In the genomic region with DNA sequence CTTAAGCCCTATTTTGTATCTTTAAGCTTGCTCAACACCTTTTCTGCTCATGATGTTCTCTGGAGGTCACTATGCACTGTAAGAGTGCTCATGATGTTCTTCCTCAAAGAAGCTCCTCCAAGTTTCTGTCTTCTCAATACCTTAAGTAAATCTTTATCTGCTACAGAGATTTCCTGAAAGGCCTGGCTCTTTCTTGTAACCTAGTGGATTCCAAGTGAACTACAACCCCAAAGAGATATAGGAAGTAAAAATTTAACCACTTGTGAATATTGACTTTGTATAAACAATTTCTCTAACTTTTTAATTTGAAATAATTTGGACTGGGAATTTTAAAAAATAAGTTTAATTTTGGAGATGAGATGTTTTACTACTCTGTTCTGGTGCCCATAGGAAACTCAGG, we compare ENCODE assay signal across 18 cellular contexts. TPM values are rescaled to one million over a fixed set of nuclear protein-coding genes. Genes with fewer than 3 reads are reported as not detected.
DNase-seq lines count a peak whose midpoint lies in the region; ATAC-seq, FAIRE-seq and TF ChIP-seq lines count a peak whose summit lies in the region.
"Had no signal": no experiment of that assay in that cellular context is flagged by ENCODE, and none has a peak within 500 bp of the region (broad histone marks: within the 10 kb centered on the region; RNA-seq: fewer than 3 reads in every experiment).

No MANE protein-coding gene starts in this region.

- TF ChIP-seq EP300 in K562 (IDR thresholded peaks at IDR 0.05; ENCODE audit: low read length) = no peak

- POLR2A ChIA-PET in K562 (lab: Yijun Ruan, JAX) = no interaction called here

- H3K4me3 ChIP-seq in GM06990 (replicated peaks; ENCODE audit: low read depth, low read length) = no peak overlapping the region
- no peak overlapping the region for H3K4me3 ChIP-seq in K562
- H3K4me3 ChIP-seq: BLaER1 treated with 17β-estradiol and CSF1 and Interleukin-3, amounts not matched to agents 10 nM and 100 nM; SK-N-MC; tibial nerve had no signal

- no peaks in the 10 kb centered on the region for H3K9me1 ChIP-seq in K562 (ENCODE audit: control insufficient read depth, insufficient read depth, low read length)

- CTCF ChIA-PET in K562 (lab: Yijun Ruan, JAX; ENCODE audit: low intra/inter-chr PET ratio) = no interaction called here

- H3K27me3 ChIP-seq in GM06990 (replicated peaks; ENCODE audit: control insufficient read depth, insufficient read depth, low read length) (no peaks in the 10 kb centered on the region), K562 (ENCODE audit: control insufficient read depth in 2 of 2, insufficient read depth in 2 of 2, low read length in 2 of 2) (no peaks in the 10 kb centered on the region)
- H3K27me3 ChIP-seq: BLaER1 treated with 17β-estradiol and CSF1 and Interleukin-3, amounts not matched to agents 10 nM and 100 nM; tibial nerve had no signal

- BruUV-seq in K562 (replicated peaks; lab: Mats Ljungman, UMichigan) = no TSS peak

- no peak for TF ChIP-seq POLR2A in K562 (conservative IDR thresholded peaks at IDR 0.05)

- H3K9ac ChIP-seq in K562 (ENCODE audit: insufficient read depth in 1 of 2, low read depth in 2 of 2, low read length in 2 of 2) = no peak overlapping the region
- H3K9ac ChIP-seq: BLaER1 treated with 17β-estradiol and CSF1 and Interleukin-3, amounts not matched to agents 10 nM and 100 nM had no signal

- 0 out of 2 replicates have a peak overlapping the region, but pooled peaks have one; percentile 32 for H2AFZ ChIP-seq in K562 (ENCODE audit: low read depth, low read length)

- no peak overlapping the region for H3K27ac ChIP-seq in K562 (ENCODE audit: extremely low read depth, low read depth, low read length)
- H3K27ac ChIP-seq: BLaER1 treated with 17β-estradiol and CSF1 and Interleukin-3, amounts not matched to agents 10 nM and 100 nM; SK-N-MC; tibial nerve had no signal

- ATAC-seq in HG03342 (IDR thresholded peaks at IDR 0.05; ENCODE audit: unreplicated experiment) = peak; percentile 47
- ATAC-seq in K562 = peak; percentile 69
- peak; percentile 54 for ATAC-seq in left colon
- no peak for ATAC-seq in GM19328 (IDR thresholded peaks at IDR 0.05; ENCODE audit: unreplicated experiment)
- ATAC-seq: activated naive CD4-positive, alpha-beta T cell treated with anti-CD3 and anti-CD28 coated beads, Interleukin-2, amount 50 U/mL, for 72 hours; left ventricle myocardium superior; naive thymus-derived CD4-positive, alpha-beta T cell; stimulated activated naive B cell treated with anti-CD40 and anti-IgM and Interleukin-4, amounts not matched to agents 10 μg/mL and 1 μg/mL and 100 μg/mL, for 72 hours had no signal

- H3K36me3 ChIP-seq in GM06990 (ENCODE audit: control insufficient read depth, insufficient read depth, low read length) (no peaks in the 10 kb centered on the region), K562 (ENCODE audit: control insufficient read depth, insufficient read depth, low read length) (no peaks in the 10 kb centered on the region)
- H3K36me3 ChIP-seq: BLaER1 treated with 17β-estradiol and CSF1 and Interleukin-3, amounts not matched to agents 10 nM and 100 nM; tibial nerve had no signal

- FAIRE-seq in K562 (lab: Jason Lieb, UNC) = no peak

- DNase-seq in GM06990 (ENCODE audit: extremely low read depth, insufficient read length) = no peak
- no peak for DNase-seq in K562 (ENCODE audit: extremely low read depth in 1 of 4, low spot score in 3 of 4)
- no peak for DNase-seq in left colon
- DNase-seq in AG20443 (ENCODE audit: low spot score) = no peak
- no peak for DNase-seq in NCI-H510A treated with DMSO at 0.1 percent for 48 hours (lab: John Stamatoyannopoulos, UW)
- DNase-seq: activated CD4-positive, alpha-beta T cell treated with anti-CD3 and anti-CD28 coated beads, Interleukin-2, amount 50 U/mL, for 48 hours; activated T-cell treated with anti-CD3 and anti-CD28 coated beads, Interleukin-2, amount 50 U/mL, for 24 hours; DMS79; left ventricle myocardium superior; naive thymus-derived CD4-positive, alpha-beta T cell; NCI-H1436 treated with DMSO at 0.1 percent for 48 hours; stimulated activated naive B cell treated with anti-CD40 and anti-IgM and Interleukin-4, amounts not matched to agents 10 μg/mL and 1 μg/mL and 100 μg/mL, for 72 hours had no signal

- H3K4me2 ChIP-seq in K562 (ENCODE audit: insufficient read depth, low read length) = no peak overlapping the region
- H3K4me2 ChIP-seq: BLaER1 treated with 17β-estradiol and CSF1 and Interleukin-3, amounts not matched to agents 10 nM and 100 nM had no signal

- H3K9me3 ChIP-seq in K562 (replicated peaks; ENCODE audit: control insufficient read depth, insufficient read depth, low read depth, low read length) = no peaks in the 10 kb centered on the region
- H3K9me3 ChIP-seq: BLaER1 treated with 17β-estradiol and CSF1 and Interleukin-3, amounts not matched to agents 10 nM and 100 nM; tibial nerve had no signal

- in situ Hi-C loops in K562 (cut with MboI) = no loop called here

- intact Hi-C loops in K562 (cut with micrococcal nuclease) = no loop called here
- intact Hi-C loops in left colon (cut with DNase I, micrococcal nuclease) = no loop called here

- peak; percentile 3 for TF ChIP-seq CTCF in GM06990 (IDR thresholded peaks at IDR 0.05; ENCODE audit: insufficient read depth, low read length, poor library complexity, severe bottlenecking)
- peak in 1 of 3 experiments; percentile 19; a peak in 2 of 6 replicates for TF ChIP-seq CTCF in K562 (IDR thresholded peaks at IDR 0.05 in 2 of 3, conservative IDR thresholded peaks at IDR 0.05 in 1 of 3; ENCODE audit: insufficient read depth in 2 of 3, low read depth in 1 of 3, low read length in 3 of 3)

- no peaks in the 10 kb centered on the region for H3K79me2 ChIP-seq in K562 (ENCODE audit: control insufficient read depth, insufficient read depth, low read length)

- H3K4me1 ChIP-seq in K562 (replicated peaks in 1 of 2; ENCODE audit: control insufficient read depth in 2 of 2, insufficient read depth in 2 of 2, low read length in 2 of 2) = peaks cover 0 to 8% of the 10 kb centered on the region in 2 experiments; a peak in 3 of 5 replicates
- H3K4me1 ChIP-seq: BLaER1 treated with 17β-estradiol and CSF1 and Interleukin-3, amounts not matched to agents 10 nM and 100 nM; tibial nerve had no signal

- TF ChIP-seq RAD21 in K562 (CRISPR knock-in tag; conservative IDR thresholded peaks at IDR 0.05 in 1 of 2, IDR thresholded peaks at IDR 0.05 in 1 of 2) = no peak

- no peaks in the 10 kb centered on the region for H4K20me1 ChIP-seq in K562 (replicated peaks; ENCODE audit: control insufficient read depth, insufficient read depth, low read length)
- H4K20me1 ChIP-seq: BLaER1 treated with 17β-estradiol and CSF1 and Interleukin-3, amounts not matched to agents 10 nM and 100 nM had no signal

TF ChIP-seq in K562, 482 proteins besides CTCF, POLR2A, EP300 and RAD21:
- TF ChIP-seq ZNF274 (IDR thresholded peaks at IDR 0.05; ENCODE audit: borderline replicate concordance, low read depth, low read length) = no peak

RNA-seq across cellular contexts. Expression of gene XK, which starts 39.3 kb away (rescaled TPM):
- total RNA-seq in K562 (2011; cell fraction: chromatin; rRNA removed; ENCODE audit: low replicate concordance) = 8.3 and 16.9 TPM in 2 replicates
- 10.7 and 12.9 TPM in 2 replicates for total RNA-seq in K562 (2011; cell fraction: nucleolus; rRNA removed)
- 23.0 and 39.2 TPM in 2 replicates for total RNA-seq in K562 (2011; cell fraction: nucleoplasm; rRNA removed)
- total RNA-seq in K562 (2014; rRNA removed) (7.0 and 8.4 TPM in 2 replicates), K562 (2014; rRNA removed; fragmentation: Illumina TruSeq; extraction: Trizol) (16.8 and 18.3 TPM in 2 replicates), K562 (2015; rRNA removed; fragmentation: Illumina TruSeq; extraction: Trizol) (10.4 and 11.6 TPM in 2 replicates), K562 (2021) (13.7 and 14.3 TPM in 2 replicates), left colon (10 to 100 TPM; 26.7 to 34.3 TPM)
- polyA plus RNA-seq in K562 (2011; rRNA removed) (19.2 and 21.6 TPM in 2 replicates), K562 (2014; fragmentation: Illumina TruSeq; extraction: Trizol) (12.6 and 14.4 TPM in 2 replicates), K562 (2014; fragmentation: Nextera tagmentation; extraction: Ambion mirVana) (1 to 10 TPM; 4.0 to 6.0 TPM), K562 (2014; rRNA removed) (7.8 and 11.7 TPM in 2 replicates)
- polyA plus RNA-seq in K562 (2011; cell fraction: cytosol; rRNA removed) = 9.9 and 15.1 TPM in 2 replicates
- 5.5 and 7.4 TPM in 2 replicates for polyA plus RNA-seq in K562 (2011; cell fraction: nucleus; rRNA removed)
- polyA plus RNA-seq in K562 (2012) = 9.0 and 13.2 TPM in 2 replicates
- 28.8 and 29.4 TPM in 2 replicates for polyA minus RNA-seq in K562 (2011; rRNA and poly(A)+ RNA removed)
- polyA minus RNA-seq in K562 (2011; cell fraction: cytosol; rRNA and poly(A)+ RNA removed) = 14.0 and 15.6 TPM in 2 replicates
- polyA minus RNA-seq in K562 (2011; cell fraction: nucleus; rRNA and poly(A)+ RNA removed) = 6.5 and 8.9 TPM in 2 replicates
- polyA plus RNA-seq: naive thymus-derived CD4-positive, alpha-beta T cell had no signal
